ENCODE assay signal across 1 cellular context in the genomic region with DNA sequence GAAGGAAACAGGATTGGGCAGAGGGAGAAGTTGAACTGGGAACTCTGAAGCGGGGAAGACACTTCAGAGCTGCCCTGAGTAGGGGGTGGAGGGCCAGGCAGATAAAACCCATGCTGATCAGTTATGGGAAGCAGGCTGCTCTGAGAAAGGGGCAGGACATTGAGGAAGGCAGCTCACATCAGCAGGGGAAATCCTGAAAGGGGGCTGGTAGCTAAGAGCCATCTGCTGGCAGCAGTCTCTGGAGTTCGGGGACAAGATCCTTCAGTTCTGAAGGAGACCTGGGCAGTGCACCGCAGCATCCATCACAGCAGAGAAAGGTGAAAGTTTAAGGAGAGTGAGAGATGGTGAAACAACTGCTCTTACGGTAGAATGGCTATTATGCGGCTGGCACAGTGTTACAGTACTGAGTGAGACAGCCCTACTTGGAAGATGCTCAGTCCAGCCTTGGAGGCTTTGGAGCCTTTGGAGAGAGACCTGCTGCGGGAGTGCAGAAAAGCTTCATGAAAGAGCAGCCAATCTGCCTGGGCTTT.
TF ChIP-seq lines count a peak whose summit lies in the region.

No MANE protein-coding gene starts in this region.

TF ChIP-seq in SK-N-SH treated with all-trans-retinoic acid at 6 μM for 48 hours, 23 proteins besides CTCF, POLR2A, EP300 and RAD21 (continued from another document):
- TF ChIP-seq, protein P1, sequence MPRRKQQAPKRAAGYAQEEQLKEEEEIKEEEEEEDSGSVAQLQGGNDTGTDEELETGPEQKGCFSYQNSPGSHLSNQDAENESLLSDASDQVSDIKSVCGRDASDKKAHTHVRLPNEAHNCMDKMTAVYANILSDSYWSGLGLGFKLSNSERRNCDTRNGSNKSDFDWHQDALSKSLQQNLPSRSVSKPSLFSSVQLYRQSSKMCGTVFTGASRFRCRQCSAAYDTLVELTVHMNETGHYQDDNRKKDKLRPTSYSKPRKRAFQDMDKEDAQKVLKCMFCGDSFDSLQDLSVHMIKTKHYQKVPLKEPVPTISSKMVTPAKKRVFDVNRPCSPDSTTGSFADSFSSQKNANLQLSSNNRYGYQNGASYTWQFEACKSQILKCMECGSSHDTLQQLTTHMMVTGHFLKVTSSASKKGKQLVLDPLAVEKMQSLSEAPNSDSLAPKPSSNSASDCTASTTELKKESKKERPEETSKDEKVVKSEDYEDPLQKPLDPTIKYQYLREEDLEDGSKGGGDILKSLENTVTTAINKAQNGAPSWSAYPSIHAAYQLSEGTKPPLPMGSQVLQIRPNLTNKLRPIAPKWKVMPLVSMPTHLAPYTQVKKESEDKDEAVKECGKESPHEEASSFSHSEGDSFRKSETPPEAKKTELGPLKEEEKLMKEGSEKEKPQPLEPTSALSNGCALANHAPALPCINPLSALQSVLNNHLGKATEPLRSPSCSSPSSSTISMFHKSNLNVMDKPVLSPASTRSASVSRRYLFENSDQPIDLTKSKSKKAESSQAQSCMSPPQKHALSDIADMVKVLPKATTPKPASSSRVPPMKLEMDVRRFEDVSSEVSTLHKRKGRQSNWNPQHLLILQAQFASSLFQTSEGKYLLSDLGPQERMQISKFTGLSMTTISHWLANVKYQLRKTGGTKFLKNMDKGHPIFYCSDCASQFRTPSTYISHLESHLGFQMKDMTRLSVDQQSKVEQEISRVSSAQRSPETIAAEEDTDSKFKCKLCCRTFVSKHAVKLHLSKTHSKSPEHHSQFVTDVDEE (CRISPR knock-in tag; IDR thresholded peaks at IDR 0.05), result no peak
- no peak for TF ChIP-seq ESRRG (CRISPR knock-in tag; IDR thresholded peaks at IDR 0.05)
